ENCODE assay signal across 8 cellular contexts in genomic region chr6:36120979-36121706, GRCh38.
DNase-seq lines count a peak whose midpoint lies in the region; ATAC-seq and TF ChIP-seq lines count a peak whose summit lies in the region.

No MANE protein-coding gene starts in this region.

- H3K9me2 ChIP-seq in DOHH2 (replicated peaks; ENCODE audit: control insufficient read depth, low read length), result no peaks in the 10 kb centered on the region

- no peak for ATAC-seq in HG02870 (IDR thresholded peaks at IDR 0.05; ENCODE audit: unreplicated experiment)

- TF ChIP-seq POLR2A in NB4 (IDR thresholded peaks at IDR 0.05; ENCODE audit: extremely low read depth, insufficient read length), result no peak

- peak overlapping the region; percentile 89 for H3K27ac ChIP-seq in DOHH2 (ENCODE audit: low read depth, low read length)

- no peaks in the 10 kb centered on the region for H4K20me1 ChIP-seq in DOHH2 (ENCODE audit: control insufficient read depth, insufficient read depth, low read depth, low read length)

- no peaks in the 10 kb centered on the region for H3K79me2 ChIP-seq in DOHH2 (ENCODE audit: control insufficient read depth, low read length)

- no peaks in the 10 kb centered on the region for H3K9me3 ChIP-seq in DOHH2 (ENCODE audit: control insufficient read depth, insufficient read depth, low read length)

- H3F3A ChIP-seq in DOHH2 (ENCODE audit: control insufficient read depth, insufficient read depth), result peaks cover 24% of the 10 kb centered on the region

- H3K4me3 ChIP-seq in DOHH2 (ENCODE audit: low read length) (peak overlapping the region; percentile 77), NB4 (ENCODE audit: low read depth, low read length) (no peak overlapping the region)

- DNase-seq in NB4 (ENCODE audit: low read depth), result peak; percentile 84
- peak; percentile 44 for DNase-seq in activated T-cell treated with anti-CD3 and anti-CD28 coated beads for 1 hour (ENCODE audit: low read depth)
- DNase-seq in glomerular visceral epithelial cell (ENCODE audit: extremely low spot score), result peak; percentile 74
- peak; percentile 25 to 44 for DNase-seq in stimulated activated CD4-positive, alpha-beta T cell treated with anti-CD3 and anti-CD28 coated beads, Interleukin-1b, Interleukin-23, amount 100 ng/mL, for 4 hours (ENCODE audit: low read depth in 2 of 2)
- no peak for DNase-seq in putamen (ENCODE audit: low spot score)
- DNase-seq in NCI-H1092 (lab: John Stamatoyannopoulos, UW), result no peak

- H3K4me1 ChIP-seq in DOHH2 (ENCODE audit: control insufficient read depth, low read length), result peaks cover 81% of the 10 kb centered on the region

- no peak for TF ChIP-seq CTCF in DOHH2 (IDR thresholded peaks at IDR 0.05; ENCODE audit: low read depth, low read length, poor library complexity, severe bottlenecking)
- TF ChIP-seq CTCF in NB4 (IDR thresholded peaks at IDR 0.05; ENCODE audit: low read depth, low read length), result no peak

- H3K36me3 ChIP-seq in DOHH2 (ENCODE audit: control insufficient read depth, low read length), result no peaks in the 10 kb centered on the region

- peak overlapping the region; percentile 97 for H3K4me2 ChIP-seq in DOHH2 (ENCODE audit: low read length)

- no peaks in the 10 kb centered on the region for H3K27me3 ChIP-seq in DOHH2 (ENCODE audit: control insufficient read depth, low read length)

Comparison
In these comparisons a context has a peak if more than half of its experiments do, and no peak if none do; other contexts are left out.
1. DNase-seq: peak in NB4 (single experiment), activated T-cell treated with anti-CD3 and anti-CD28 coated beads for 1 hour (single experiment), glomerular visceral epithelial cell (single experiment) and stimulated activated CD4-positive, alpha-beta T cell treated with anti-CD3 and anti-CD28 coated beads, Interleukin-1b, Interleukin-23, amount 100 ng/mL, for 4 hours (2 of 2); none in putamen (single experiment) and NCI-H1092 (single experiment).